ENCODE assay signal across 2 cellular contexts in genomic region chr18:46060359-46060841, GRCh38.
TF ChIP-seq lines count a peak whose summit lies in the region.

No MANE protein-coding gene starts in this region.

TF ChIP-seq in GM23338, 12 proteins besides CTCF, POLR2A, EP300 and RAD21:
- no peak for TF ChIP-seq ZNF114 (CRISPR knock-in tag; IDR thresholded peaks at IDR 0.05)
- TF ChIP-seq NANOG (IDR thresholded peaks at IDR 0.05; ENCODE audit: borderline replicate concordance): no peak
- TF ChIP-seq STAT1 (IDR thresholded peaks at IDR 0.05; ENCODE audit: unreplicated experiment): no peak
- no peak for TF ChIP-seq CREB1 (CRISPR knock-in tag; IDR thresholded peaks at IDR 0.05; ENCODE audit: low read depth)
- no peak for TF ChIP-seq ZNF331 (CRISPR knock-in tag; IDR thresholded peaks at IDR 0.05; ENCODE audit: low read depth)
- TF ChIP-seq ETS1 (IDR thresholded peaks at IDR 0.05): no peak
TF ChIP-seq in GM23338: peak in this region for 0.

TF ChIP-seq in K562, 482 proteins besides CTCF, POLR2A, EP300 and RAD21 (continues in another document):
- TF ChIP-seq U2AF2 (optimal IDR thresholded peaks at IDR 0.05; ENCODE audit: low read depth, low read length) (no peak), HDAC2 (IDR thresholded peaks at IDR 0.05) (0 out of 2 replicates have a peak, but pooled peaks have one; percentile 18), ZNF12 (CRISPR knock-in tag; IDR thresholded peaks at IDR 0.05) (no peak), ZBTB7A (IDR thresholded peaks at IDR 0.05; ENCODE audit: borderline replicate concordance, control insufficient read depth, low read depth, low read length) (no peak; the same call in 1 of the 2 replicates), TCF7L2 (IDR thresholded peaks at IDR 0.05; ENCODE audit: low read depth, low read length) (no peak), NFIC (IDR thresholded peaks at IDR 0.05) (peak; percentile 73), OTX1 (CRISPR knock-in tag; IDR thresholded peaks at IDR 0.05) (no peak), CGGBP1 (CRISPR knock-in tag; IDR thresholded peaks at IDR 0.05) (0 out of 2 replicates have a peak, but pooled peaks have one; percentile 23), PTBP1 (IDR thresholded peaks at IDR 0.05; ENCODE audit: low read depth, low read length) (no peak), ZBTB11 (CRISPR knock-in tag; IDR thresholded peaks at IDR 0.05) (no peak), RBM39 (optimal IDR thresholded peaks at IDR 0.05; ENCODE audit: low read depth, low read length) (no peak), SOX6 (IDR thresholded peaks at IDR 0.05) (peak; percentile 82), RBFOX2 (IDR thresholded peaks at IDR 0.05; ENCODE audit: low read depth, low read length) (0 out of 2 replicates have a peak, but pooled peaks have one; percentile 33), ZNF57 (CRISPR knock-in tag; IDR thresholded peaks at IDR 0.05) (no peak), ARNT (IDR thresholded peaks at IDR 0.05) (0 out of 4 replicates have a peak, but pooled peaks of 1 of the 2 experiments have one; percentile 42), TEAD4 (IDR thresholded peaks at IDR 0.05; ENCODE audit: low read length) (peak; percentile 96), TEAD4 (CRISPR knock-in tag; IDR thresholded peaks at IDR 0.05; ENCODE audit: borderline replicate concordance) (no peak), SUPT5H (IDR thresholded peaks at IDR 0.05) (no peak), TCF3 (CRISPR knock-in tag; IDR thresholded peaks at IDR 0.05) (peak; percentile 94), THAP12 (CRISPR knock-in tag; IDR thresholded peaks at IDR 0.05) (no peak), RNF2 (IDR thresholded peaks at IDR 0.05) (peak; percentile 43; the same call in 1 of the 2 replicates), ZNF146 (CRISPR knock-in tag; IDR thresholded peaks at IDR 0.05; ENCODE audit: unreplicated experiment) (no peak), ZEB2 (IDR thresholded peaks at IDR 0.05) (0 out of 2 replicates have a peak, but pooled peaks have one; percentile 15), EGR1 (conservative IDR thresholded peaks at IDR 0.05) (no peak), ATF1 (CRISPR knock-in tag; IDR thresholded peaks at IDR 0.05) (no peak), ATF1 (tag; IDR thresholded peaks at IDR 0.05) (peak; percentile 82), SFPQ (IDR thresholded peaks at IDR 0.05; ENCODE audit: low read depth, low read length) (no peak), ZNF395 (CRISPR knock-in tag; IDR thresholded peaks at IDR 0.05) (peak; percentile 70), BRD4 (IDR thresholded peaks at IDR 0.05) (no peak), ZNF143 (CRISPR knock-in tag; IDR thresholded peaks at IDR 0.05) (peak; percentile 48; the same call in 1 of the 2 replicates), GATA2 (CRISPR knock-in tag; IDR thresholded peaks at IDR 0.05) (peak; percentile 55; the same call in 1 of the 2 replicates), STAT6 (CRISPR knock-in tag; IDR thresholded peaks at IDR 0.05) (no peak), SMARCC2 (IDR thresholded peaks at IDR 0.05; ENCODE audit: low read depth) (peak; percentile 51; the same call in 1 of the 2 replicates), SMAD1 (IDR thresholded peaks at IDR 0.05; ENCODE audit: low read depth, low read length, partially characterized antibody) (no peak), NCOA1 (IDR thresholded peaks at IDR 0.05; ENCODE audit: low read depth) (peak; percentile 40; the same call in 1 of the 2 replicates), ELK3 (CRISPR knock-in tag; IDR thresholded peaks at IDR 0.05) (no peak), ZNF175 (CRISPR knock-in tag; IDR thresholded peaks at IDR 0.05; ENCODE audit: low read depth) (peak; percentile 22; the same call in 1 of the 2 replicates), KLF16 (IDR thresholded peaks at IDR 0.05) (peak; percentile 76), DDX20 (tag; IDR thresholded peaks at IDR 0.05; ENCODE audit: low read depth) (no peak), PHB2 (IDR thresholded peaks at IDR 0.05; ENCODE audit: low read depth) (peak; percentile 49; the same call in 1 of the 2 replicates), RBBP5 (IDR thresholded peaks at IDR 0.05; ENCODE audit: borderline replicate concordance, insufficient read depth, low read length, poor library complexity, severe bottlenecking) (peak; percentile 30), POLR2AphosphoS5 (IDR thresholded peaks at IDR 0.05; ENCODE audit: control insufficient read depth, insufficient read depth, low read depth, low read length) (peak; percentile 83), GATAD2A (IDR thresholded peaks at IDR 0.05) (0 out of 2 replicates have a peak, but pooled peaks have one; percentile 38)
- TF ChIP-seq, protein P1, sequence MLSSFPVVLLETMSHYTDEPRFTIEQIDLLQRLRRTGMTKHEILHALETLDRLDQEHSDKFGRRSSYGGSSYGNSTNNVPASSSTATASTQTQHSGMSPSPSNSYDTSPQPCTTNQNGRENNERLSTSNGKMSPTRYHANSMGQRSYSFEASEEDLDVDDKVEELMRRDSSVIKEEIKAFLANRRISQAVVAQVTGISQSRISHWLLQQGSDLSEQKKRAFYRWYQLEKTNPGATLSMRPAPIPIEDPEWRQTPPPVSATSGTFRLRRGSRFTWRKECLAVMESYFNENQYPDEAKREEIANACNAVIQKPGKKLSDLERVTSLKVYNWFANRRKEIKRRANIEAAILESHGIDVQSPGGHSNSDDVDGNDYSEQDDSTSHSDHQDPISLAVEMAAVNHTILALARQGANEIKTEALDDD (IDR thresholded peaks at IDR 0.05): peak; percentile 85
- TF ChIP-seq, protein P2, sequence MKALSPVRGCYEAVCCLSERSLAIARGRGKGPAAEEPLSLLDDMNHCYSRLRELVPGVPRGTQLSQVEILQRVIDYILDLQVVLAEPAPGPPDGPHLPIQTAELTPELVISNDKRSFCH (CRISPR knock-in tag; IDR thresholded peaks at IDR 0.05): no peak
- TF ChIP-seq, protein P2 (tag; IDR thresholded peaks at IDR 0.05): peak; percentile 39; the same call in 1 of the 2 replicates
- TF ChIP-seq, protein P3, sequence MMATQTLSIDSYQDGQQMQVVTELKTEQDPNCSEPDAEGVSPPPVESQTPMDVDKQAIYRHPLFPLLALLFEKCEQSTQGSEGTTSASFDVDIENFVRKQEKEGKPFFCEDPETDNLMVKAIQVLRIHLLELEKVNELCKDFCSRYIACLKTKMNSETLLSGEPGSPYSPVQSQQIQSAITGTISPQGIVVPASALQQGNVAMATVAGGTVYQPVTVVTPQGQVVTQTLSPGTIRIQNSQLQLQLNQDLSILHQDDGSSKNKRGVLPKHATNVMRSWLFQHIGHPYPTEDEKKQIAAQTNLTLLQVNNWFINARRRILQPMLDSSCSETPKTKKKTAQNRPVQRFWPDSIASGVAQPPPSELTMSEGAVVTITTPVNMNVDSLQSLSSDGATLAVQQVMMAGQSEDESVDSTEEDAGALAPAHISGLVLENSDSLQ (IDR thresholded peaks at IDR 0.05): peak; percentile 67; the same call in 1 of the 2 replicates
